ENCODE assay signal across 17 cellular contexts in genomic region chr2:9973691-9974090, GRCh38. TPM values are rescaled to one million over a fixed set of nuclear protein-coding genes. Genes with fewer than 3 reads are reported as not detected.
A peak's percentile ranks its signal among the peaks of the same experiment; 100 is the strongest.
DNase-seq lines count a peak whose midpoint lies in the region; ATAC-seq, FAIRE-seq and TF ChIP-seq lines count a peak whose summit lies in the region.
"Had no signal": no experiment of that assay in that cellular context is flagged by ENCODE, and none has a peak within 500 bp of the region (broad histone marks: within the 10 kb centered on the region; RNA-seq: fewer than 3 reads in every experiment).

No MANE protein-coding gene starts in this region.

- intact Hi-C loops in left ventricle myocardium inferior (cut with micrococcal nuclease), result no loop called here

- H2AK5ac ChIP-seq in mesenchymal stem cell (ENCODE audit: low read length, severe bottlenecking), result peak overlapping the region; percentile 90

- H3K4me3 ChIP-seq in cardiac muscle cell, result no peak overlapping the region
- H3K4me3 ChIP-seq in left ventricle myocardium inferior, result no peak overlapping the region
- no peak overlapping the region for H3K4me3 ChIP-seq in mesenchymal stem cell (ENCODE audit: insufficient read depth in 1 of 2, low read depth in 1 of 2, low read length in 2 of 2)
- H3K4me3 ChIP-seq: K562 had no signal

- H3K9ac ChIP-seq in mesenchymal stem cell (ENCODE audit: low read length), result no peak overlapping the region

- TF ChIP-seq CTCF in cardiac muscle cell (IDR thresholded peaks at IDR 0.05; ENCODE audit: low read depth, low read length), result no peak
- TF ChIP-seq CTCF in left ventricle myocardium inferior (IDR thresholded peaks at IDR 0.05; ENCODE audit: borderline replicate concordance), result no peak
- no peak for TF ChIP-seq CTCF in omental fat pad (IDR thresholded peaks at IDR 0.05)
- TF ChIP-seq CTCF in D721Med (IDR thresholded peaks at IDR 0.05; ENCODE audit: insufficient read depth, missing control alignments), result no peak

- H4K8ac ChIP-seq in mesenchymal stem cell (ENCODE audit: low read length), result no peak overlapping the region

- no peak overlapping the region for H3K23ac ChIP-seq in mesenchymal stem cell (ENCODE audit: low read length in 2 of 2)

- H3K4me2 ChIP-seq in mesenchymal stem cell (ENCODE audit: low read length, poor library complexity, severe bottlenecking), result no peak overlapping the region

- H3K4me1 ChIP-seq in cardiac muscle cell (ENCODE audit: low read depth), result peaks cover 42% of the 10 kb centered on the region
- H3K4me1 ChIP-seq in left ventricle myocardium inferior, result peaks cover 32% of the 10 kb centered on the region
- H3K4me1 ChIP-seq in mesenchymal stem cell (ENCODE audit: control insufficient read depth, insufficient read depth, low read depth, low read length), result peaks cover 19% of the 10 kb centered on the region

- no peak for ATAC-seq in omental fat pad (ENCODE audit: low FRiP score)
- ATAC-seq: K562, Panc1 had no signal

- no peak overlapping the region for H3K18ac ChIP-seq in mesenchymal stem cell (ENCODE audit: low read depth in 1 of 2, low read length in 2 of 2)

- WGBS in mesenchymal stem cell, result 81% methylated on average over 6 of the region's 6 CpGs

- H2AFZ ChIP-seq in mesenchymal stem cell (ENCODE audit: low read depth, low read length), result no peak overlapping the region

- H3K9me3 ChIP-seq in cardiac muscle cell (ENCODE audit: low read depth) (no peaks in the 10 kb centered on the region), left ventricle myocardium inferior (replicated peaks) (no peaks in the 10 kb centered on the region), mesenchymal stem cell (ENCODE audit: control insufficient read depth, low read length) (no peaks in the 10 kb centered on the region)

- no peaks in the 10 kb centered on the region for H3K79me1 ChIP-seq in mesenchymal stem cell (replicated peaks; ENCODE audit: low read length, poor library complexity, severe bottlenecking)

- H3K27ac ChIP-seq in cardiac muscle cell, result peak overlapping the region; percentile 80
- no peak overlapping the region for H3K27ac ChIP-seq in left ventricle myocardium inferior (replicated peaks)
- H3K27ac ChIP-seq in mesenchymal stem cell (ENCODE audit: low read length, poor library complexity, severe bottlenecking), result no peak overlapping the region
- H3K27ac ChIP-seq: HL-60 had no signal

- no peak overlapping the region for H2BK12ac ChIP-seq in mesenchymal stem cell (ENCODE audit: low read length in 2 of 2)

- no peak overlapping the region for H3K14ac ChIP-seq in mesenchymal stem cell (ENCODE audit: low read length in 2 of 2)

- H2BK5ac ChIP-seq in mesenchymal stem cell (ENCODE audit: low read depth, low read length, poor library complexity, severe bottlenecking), result no peak overlapping the region

- no peak overlapping the region for H2BK120ac ChIP-seq in mesenchymal stem cell (ENCODE audit: low read depth, low read length)

- H2BK15ac ChIP-seq in mesenchymal stem cell (ENCODE audit: low read depth, poor library complexity, severe bottlenecking), result no peak overlapping the region

- FAIRE-seq in D721Med (lab: Jason Lieb, UNC), result no peak
- FAIRE-seq: K562 had no signal

- no peak overlapping the region for H4K91ac ChIP-seq in mesenchymal stem cell (ENCODE audit: low read length)

- no peak for DNase-seq in cardiac muscle cell (ENCODE audit: low read depth in 1 of 2, low spot score in 1 of 2)
- no peak for DNase-seq in left ventricle myocardium inferior
- peak; percentile 49 for DNase-seq in RPMI7951 (ENCODE audit: low read depth)
- DNase-seq in mesenchymal stem cell, result no peak
- no peak for DNase-seq in omental fat pad (ENCODE audit: low spot score)
- DNase-seq in effector CD4-positive, alpha-beta T cell, result no peak
- no peak for DNase-seq in islet precursor cell
- no peak for DNase-seq in D721Med (ENCODE audit: insufficient read length, low spot score)
- DNase-seq: DMS53, GF-D8, NCI-H1092, NCI-H1694 treated with DMSO at 0.1 percent for 48 hours, NCI-H774, SHP77 had no signal

- H3K27me3 ChIP-seq in cardiac muscle cell, result no peaks in the 10 kb centered on the region
- H3K27me3 ChIP-seq in left ventricle myocardium inferior (ENCODE audit: low read depth), result no peaks in the 10 kb centered on the region
- no peaks in the 10 kb centered on the region for H3K27me3 ChIP-seq in mesenchymal stem cell (ENCODE audit: control insufficient read depth in 1 of 2, insufficient read depth in 1 of 2, low read length in 2 of 2)

- no peak overlapping the region for H3K4ac ChIP-seq in mesenchymal stem cell (ENCODE audit: low read depth in 1 of 2, low read length in 2 of 2)

- H3K36me3 ChIP-seq in cardiac muscle cell (no peaks in the 10 kb centered on the region), left ventricle myocardium inferior (no peaks in the 10 kb centered on the region), mesenchymal stem cell (ENCODE audit: control insufficient read depth in 1 of 2, insufficient read depth in 2 of 2, low read depth in 1 of 2, low read length in 2 of 2) (no peaks in the 10 kb centered on the region)

RNA-seq across cellular contexts. Expression of gene GRHL1, which starts 22.2 kb away (rescaled TPM):
- total RNA-seq in cardiac muscle cell (1.3 and 1.5 TPM in 2 replicates), left ventricle myocardium inferior (0.69 TPM), omental fat pad (10 to 100 TPM in 1 of 4 donors, 1 to 10 TPM in 2, under 1 TPM in 1; 0.95 to 15.1 (median 5.1) TPM)
- polyA plus RNA-seq in cardiac muscle cell, result 0.92 TPM in 1 of 2 replicates, not detected in the other
- total RNA-seq in RPMI7951 (2014; rRNA removed; shearing (Covaris generic)), result 0.36 and 0.68 TPM in 2 replicates
- polyA plus RNA-seq in mesenchymal stem cell (2013, experiment 1 of 2), result 0.18 TPM
- polyA plus RNA-seq in mesenchymal stem cell (2013, experiment 2 of 2), result 0.16 TPM
